In the genomic region with DNA sequence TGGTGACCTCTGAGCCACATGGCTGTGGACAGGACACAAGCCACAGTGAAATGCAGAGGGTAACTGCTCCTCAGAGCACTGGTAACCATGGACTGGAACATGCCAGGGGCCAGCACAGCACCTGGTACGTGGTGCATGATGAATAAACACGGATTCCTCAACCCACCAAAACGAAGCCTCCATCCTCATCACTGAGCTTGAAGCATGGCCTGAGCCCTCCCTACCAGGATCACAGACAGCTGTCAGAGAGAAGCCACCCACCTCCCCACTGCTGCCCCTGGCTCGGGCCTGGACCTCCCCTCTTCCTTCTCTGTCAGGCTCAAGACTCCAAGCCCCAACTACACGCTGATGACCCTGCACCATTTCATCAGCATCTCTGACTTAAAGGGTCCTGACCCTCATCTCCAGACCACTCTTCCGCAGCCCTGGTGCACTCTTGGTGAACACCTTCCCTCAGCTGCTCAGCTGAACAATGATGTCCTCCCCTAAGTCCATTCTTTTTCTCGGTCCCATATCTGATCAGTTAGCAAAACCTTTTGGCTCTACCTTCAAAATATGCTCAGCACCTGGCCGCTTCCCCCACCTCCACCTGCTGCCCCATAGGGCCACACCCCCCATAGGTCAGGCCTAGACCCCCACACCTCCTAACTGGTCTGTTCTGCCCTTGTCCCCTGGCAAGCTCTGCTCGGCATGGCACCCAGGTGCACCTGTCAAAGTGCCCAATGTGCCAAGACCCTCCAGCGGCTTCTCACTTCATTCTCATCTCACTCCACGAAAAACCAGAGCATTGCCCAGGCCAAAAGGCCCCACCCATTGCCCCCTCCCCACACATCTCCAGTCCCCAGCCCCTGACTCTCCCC, we compare ENCODE assay signal across 25 cellular contexts.
DNase-seq lines count a peak whose midpoint lies in the region; ATAC-seq and TF ChIP-seq lines count a peak whose summit lies in the region.
"Had no signal": no experiment of that assay in that cellular context is flagged by ENCODE, and none has a peak within 500 bp of the region (broad histone marks: within the 10 kb centered on the region; RNA-seq: fewer than 3 reads in every experiment).

No MANE protein-coding gene starts in this region.

- intact Hi-C loops in activated CD4-positive, alpha-beta memory T cell treated with anti-CD3 and anti-CD28 coated beads for 36 hours (cut with micrococcal nuclease), result no loop called here
- intact Hi-C loops in activated B cell treated with CpG ODN at 0.5 μM for 24 hours (cut with micrococcal nuclease) (no loop called here), esophagus squamous epithelium (cut with DNase I) (no loop called here)

- no peaks in the 10 kb centered on the region for H3K36me3 Mint-ChIP-seq in activated CD4-positive, alpha-beta memory T cell treated with anti-CD3 and anti-CD28 coated beads for 36 hours
- no peaks in the 10 kb centered on the region for H3K36me3 Mint-ChIP-seq in activated CD4-positive, alpha-beta memory T cell treated with anti-CD3 and anti-CD28 coated beads, Interleukin-2, amount 10 ng/mL, durations not matched to agents 7 days and 5 days (ENCODE audit: low read depth)
- peaks cover 3% of the 10 kb centered on the region for H3K36me3 Mint-ChIP-seq in activated B cell treated with CpG ODN at 0.5 μM for 24 hours (ENCODE audit: low read depth)
- H3K36me3 Mint-ChIP-seq: activated naive CD4-positive, alpha-beta T cell treated with anti-CD3 and anti-CD28 coated beads, Interleukin-2, amount 50 U/mL, for 72 hours had no signal

- POLR2A ChIA-PET in activated CD4-positive, alpha-beta memory T cell treated with anti-CD3 and anti-CD28 coated beads for 36 hours (lab: Charles Lee), result no interaction called here
- POLR2A ChIA-PET in activated CD4-positive, alpha-beta memory T cell treated with anti-CD3 and anti-CD28 coated beads, Interleukin-2, amount 10 ng/mL, durations not matched to agents 7 days and 5 days (lab: Charles Lee), result no interaction called here
- POLR2A ChIA-PET in activated B cell treated with CpG ODN at 0.5 μM for 24 hours (lab: Charles Lee), result no interaction called here

- H3K27ac ChIP-seq in DND-41 (ENCODE audit: low read length) (no peak overlapping the region), trophoblast cell (ENCODE audit: low read depth, low read length) (no peak overlapping the region), esophagus squamous epithelium (no peak overlapping the region)
- H3K27ac ChIP-seq: ascending aorta, foreskin keratinocyte, RWPE1, transverse colon had no signal

- no peak overlapping the region for H2BK5ac ChIP-seq in trophoblast cell (ENCODE audit: low read depth, low read length, poor library complexity)

- no peak overlapping the region for H3K4me3 Mint-ChIP-seq in activated CD4-positive, alpha-beta memory T cell treated with anti-CD3 and anti-CD28 coated beads for 36 hours
- no peak overlapping the region for H3K4me3 Mint-ChIP-seq in activated CD4-positive, alpha-beta memory T cell treated with anti-CD3 and anti-CD28 coated beads, Interleukin-2, amount 10 ng/mL, durations not matched to agents 7 days and 5 days
- no peak overlapping the region for H3K4me3 Mint-ChIP-seq in activated B cell treated with CpG ODN at 0.5 μM for 24 hours
- H3K4me3 Mint-ChIP-seq: B cell; stimulated activated naive CD8-positive, alpha-beta T cell treated with anti-CD3 and anti-CD28 coated beads, Interleukin-15, amount 100 ng/mL, for 72 hours had no signal

- no peak for TF ChIP-seq CTCF in DND-41 (IDR thresholded peaks at IDR 0.05; ENCODE audit: borderline replicate concordance, extremely low read depth, low read length, poor library complexity, severe bottlenecking)
- TF ChIP-seq CTCF in activated B cell treated with CpG ODN at 0.5 μM for 24 hours (IDR thresholded peaks at IDR 0.05), result no peak
- TF ChIP-seq CTCF in esophagus squamous epithelium (IDR thresholded peaks at IDR 0.05), result no peak

- no peak overlapping the region for H2BK12ac ChIP-seq in trophoblast cell (ENCODE audit: low read length)

- H2AFZ ChIP-seq in DND-41 (ENCODE audit: low read depth, low read length), result no peak overlapping the region
- no peak overlapping the region for H2AFZ ChIP-seq in trophoblast cell (ENCODE audit: insufficient read depth, low read length, poor library complexity)

- H4K20me1 ChIP-seq in DND-41 (ENCODE audit: insufficient read depth, low read length), result no peaks in the 10 kb centered on the region

- H3K4me1 ChIP-seq in DND-41 (ENCODE audit: insufficient read depth, low read length) (no peaks in the 10 kb centered on the region), trophoblast cell (ENCODE audit: control insufficient read depth in 1 of 2, insufficient read depth in 2 of 2, low read length in 2 of 2) (no peaks in the 10 kb centered on the region), esophagus squamous epithelium (no peaks in the 10 kb centered on the region)
- H3K4me1 ChIP-seq: foreskin keratinocyte, transverse colon had no signal

- no peaks in the 10 kb centered on the region for H3K27me3 ChIP-seq in DND-41 (ENCODE audit: insufficient read depth, low read length, poor library complexity)
- H3K27me3 ChIP-seq in trophoblast cell (ENCODE audit: insufficient read depth, low read length), result no peaks in the 10 kb centered on the region
- no peaks in the 10 kb centered on the region for H3K27me3 ChIP-seq in esophagus squamous epithelium
- H3K27me3 ChIP-seq: ascending aorta, foreskin keratinocyte, transverse colon had no signal

- peak; percentile 3 for DNase-seq in activated CD4-positive, alpha-beta memory T cell treated with anti-CD3 and anti-CD28 coated beads for 36 hours
- no peak for DNase-seq in activated CD4-positive, alpha-beta memory T cell treated with anti-CD3 and anti-CD28 coated beads, Interleukin-2, amount 10 ng/mL, durations not matched to agents 7 days and 5 days
- peak; percentile 1 for DNase-seq in DND-41
- peak; percentile 7 for DNase-seq in activated B cell treated with CpG ODN at 0.5 μM for 24 hours
- DNase-seq in trophoblast cell, result no peak
- no peak for DNase-seq in COLO829 (ENCODE audit: low spot score)
- no peak for DNase-seq in esophagus squamous epithelium (lab: John Stamatoyannopoulos, UW)
- DNase-seq: activated CD8-positive, alpha-beta memory T cell treated with anti-CD3 and anti-CD28 coated beads for 24 hours; Calu3; central memory CD4-positive, alpha-beta T cell; foreskin keratinocyte; MM.1S; NCI-H1436; NCI-H524 treated with DMSO at 0.1 percent for 48 hours; nucleus accumbens; stimulated activated naive CD8-positive, alpha-beta T cell treated with anti-CD3 and anti-CD28 coated beads, Interleukin-15, amount 100 ng/mL, for 72 hours; T-helper 9 cell; transverse colon had no signal

- H3K79me2 ChIP-seq in DND-41 (ENCODE audit: insufficient read depth, low read length), result no peaks in the 10 kb centered on the region
- H3K79me2 ChIP-seq in trophoblast cell (ENCODE audit: control insufficient read depth, insufficient read depth, low read length, poor library complexity), result no peaks in the 10 kb centered on the region

- H3K4me3 ChIP-seq in DND-41 (ENCODE audit: low read depth in 1 of 2, low read length in 2 of 2) (no peak overlapping the region), trophoblast cell (ENCODE audit: low read depth, low read length) (peak overlapping the region; percentile 10), esophagus squamous epithelium (no peak overlapping the region)
- H3K4me3 ChIP-seq: ascending aorta, lung, transverse colon had no signal

- H2BK120ac ChIP-seq in trophoblast cell (ENCODE audit: insufficient read depth, low read length, poor library complexity), result no peak overlapping the region

- TF ChIP-seq POLR2A in esophagus squamous epithelium (IDR thresholded peaks at IDR 0.05), result no peak

- H3K9me3 ChIP-seq in DND-41 (ENCODE audit: insufficient read depth, low read length, severe bottlenecking) (no peaks in the 10 kb centered on the region), trophoblast cell (ENCODE audit: insufficient read depth, low read depth, low read length) (peaks cover 3% of the 10 kb centered on the region), esophagus squamous epithelium (no peaks in the 10 kb centered on the region)
- H3K9me3 ChIP-seq: ascending aorta, transverse colon had no signal

- no peak overlapping the region for H2AK5ac ChIP-seq in trophoblast cell (ENCODE audit: low read length)

- no peak overlapping the region for H4K8ac ChIP-seq in trophoblast cell (ENCODE audit: low read depth, low read length)

- H3K18ac ChIP-seq in trophoblast cell (ENCODE audit: low read length), result no peak overlapping the region

- no peaks in the 10 kb centered on the region for H3K36me3 ChIP-seq in DND-41 (ENCODE audit: insufficient read depth, low read length)
- no peaks in the 10 kb centered on the region for H3K36me3 ChIP-seq in trophoblast cell (ENCODE audit: control insufficient read depth in 1 of 2, insufficient read depth in 2 of 2, low read length in 2 of 2)
- no peaks in the 10 kb centered on the region for H3K36me3 ChIP-seq in esophagus squamous epithelium
- H3K36me3 ChIP-seq: transverse colon had no signal

- CTCF ChIA-PET in activated CD4-positive, alpha-beta memory T cell treated with anti-CD3 and anti-CD28 coated beads for 36 hours (lab: Charles Lee), result no interaction called here
- CTCF ChIA-PET in activated CD4-positive, alpha-beta memory T cell treated with anti-CD3 and anti-CD28 coated beads, Interleukin-2, amount 10 ng/mL, durations not matched to agents 7 days and 5 days (lab: Charles Lee), result no interaction called here
- CTCF ChIA-PET in activated B cell treated with CpG ODN at 0.5 μM for 24 hours (lab: Charles Lee), result no interaction called here

- ATAC-seq in DND-41 (ENCODE audit: insufficient read depth, low read depth) (no peak), activated B cell treated with CpG ODN at 0.5 μM for 24 hours (ENCODE audit: low read depth) (no peak), GM19463 (IDR thresholded peaks at IDR 0.05; ENCODE audit: unreplicated experiment) (no peak)
- ATAC-seq: activated naive CD4-positive, alpha-beta T cell treated with anti-CD3 and anti-CD28 coated beads, Interleukin-2, amount 50 U/mL, for 72 hours; HCT116 had no signal

- no peak overlapping the region for H4K91ac ChIP-seq in trophoblast cell (ENCODE audit: low read depth, low read length)

- H3K9me3 Mint-ChIP-seq in activated CD4-positive, alpha-beta memory T cell treated with anti-CD3 and anti-CD28 coated beads for 36 hours, result no peaks in the 10 kb centered on the region
- no peaks in the 10 kb centered on the region for H3K9me3 Mint-ChIP-seq in activated CD4-positive, alpha-beta memory T cell treated with anti-CD3 and anti-CD28 coated beads, Interleukin-2, amount 10 ng/mL, durations not matched to agents 7 days and 5 days
- H3K9me3 Mint-ChIP-seq in activated B cell treated with CpG ODN at 0.5 μM for 24 hours, result no peaks in the 10 kb centered on the region
- H3K9me3 Mint-ChIP-seq: activated naive CD4-positive, alpha-beta T cell treated with anti-CD3 and anti-CD28 coated beads, Interleukin-2, amount 50 U/mL, for 72 hours; stimulated activated naive CD8-positive, alpha-beta T cell treated with anti-CD3 and anti-CD28 coated beads, Interleukin-15, amount 100 ng/mL, for 72 hours had no signal

- no peak overlapping the region for H3K14ac ChIP-seq in trophoblast cell (ENCODE audit: low read length)

- H3K4me1 Mint-ChIP-seq in activated CD4-positive, alpha-beta memory T cell treated with anti-CD3 and anti-CD28 coated beads for 36 hours (ENCODE audit: low read depth), result no peaks in the 10 kb centered on the region
- H3K4me1 Mint-ChIP-seq in activated CD4-positive, alpha-beta memory T cell treated with anti-CD3 and anti-CD28 coated beads, Interleukin-2, amount 10 ng/mL, durations not matched to agents 7 days and 5 days, result no peaks in the 10 kb centered on the region
- H3K4me1 Mint-ChIP-seq in activated B cell treated with CpG ODN at 0.5 μM for 24 hours, result no peaks in the 10 kb centered on the region
- H3K4me1 Mint-ChIP-seq: B cell; stimulated activated naive CD8-positive, alpha-beta T cell treated with anti-CD3 and anti-CD28 coated beads, Interleukin-15, amount 100 ng/mL, for 72 hours had no signal

- no CpG with 5 or more reads among the region's 11 CpGs for WGBS in trophoblast cell (ENCODE audit: extremely low coverage, insufficient coverage, insufficient read length)
- WGBS in esophagus squamous epithelium, 2 donors, result 89 to 92% methylated on average over 11 of the region's 11 CpGs

- H3K4me2 ChIP-seq in DND-41 (ENCODE audit: insufficient read depth, low read length), result no peak overlapping the region
- no peak overlapping the region for H3K4me2 ChIP-seq in trophoblast cell (ENCODE audit: low read length)

- H4K12ac ChIP-seq in trophoblast cell (ENCODE audit: low read depth, low read length), result no peak overlapping the region

- H3K4ac ChIP-seq in trophoblast cell (ENCODE audit: low read depth, low read length), result no peak overlapping the region

- H3K79me1 ChIP-seq in trophoblast cell (ENCODE audit: low read length), result no peaks in the 10 kb centered on the region

- no peaks in the 10 kb centered on the region for H3K27me3 Mint-ChIP-seq in activated CD4-positive, alpha-beta memory T cell treated with anti-CD3 and anti-CD28 coated beads for 36 hours
- H3K27me3 Mint-ChIP-seq in activated CD4-positive, alpha-beta memory T cell treated with anti-CD3 and anti-CD28 coated beads, Interleukin-2, amount 10 ng/mL, durations not matched to agents 7 days and 5 days, result no peaks in the 10 kb centered on the region
- H3K27me3 Mint-ChIP-seq in activated B cell treated with CpG ODN at 0.5 μM for 24 hours, result peaks cover 4% of the 10 kb centered on the region
- H3K27me3 Mint-ChIP-seq: stimulated activated naive CD8-positive, alpha-beta T cell treated with anti-CD3 and anti-CD28 coated beads, Interleukin-15, amount 100 ng/mL, for 72 hours had no signal

- no peak overlapping the region for H3K9ac ChIP-seq in DND-41 (ENCODE audit: low read depth, low read length)
- no peak overlapping the region for H3K9ac ChIP-seq in trophoblast cell (ENCODE audit: low read length)

- no peak overlapping the region for H3K27ac Mint-ChIP-seq in activated CD4-positive, alpha-beta memory T cell treated with anti-CD3 and anti-CD28 coated beads for 36 hours
- no peak overlapping the region for H3K27ac Mint-ChIP-seq in activated CD4-positive, alpha-beta memory T cell treated with anti-CD3 and anti-CD28 coated beads, Interleukin-2, amount 10 ng/mL, durations not matched to agents 7 days and 5 days
- H3K27ac Mint-ChIP-seq in activated B cell treated with CpG ODN at 0.5 μM for 24 hours, result no peak overlapping the region
- H3K27ac Mint-ChIP-seq: activated naive CD4-positive, alpha-beta T cell treated with anti-CD3 and anti-CD28 coated beads, Interleukin-2, amount 50 U/mL, for 72 hours; B cell had no signal

- no peak overlapping the region for H3K23ac ChIP-seq in trophoblast cell (ENCODE audit: low read length)

Comparison
In these comparisons a context has a peak if more than half of its experiments do, and no peak if none do; other contexts are left out.
1. DNase-seq: peak in activated CD4-positive, alpha-beta memory T cell treated with anti-CD3 and anti-CD28 coated beads for 36 hours (single experiment), DND-41 (single experiment) and activated B cell treated with CpG ODN at 0.5 μM for 24 hours (single experiment); none in activated CD4-positive, alpha-beta memory T cell treated with anti-CD3 and anti-CD28 coated beads, Interleukin-2, amount 10 ng/mL, durations not matched to agents 7 days and 5 days (single experiment), trophoblast cell (0 of 2), COLO829 (single experiment) and esophagus squamous epithelium (single experiment).